Comparison of ENCODE assay signal across 14 cellular contexts in genomic region chr10:25666276-25666675, GRCh38.
"Had no signal": no experiment of that assay in that cellular context is flagged by ENCODE, and none has a peak within 500 bp of the region (broad histone marks: within the 10 kb centered on the region; RNA-seq: fewer than 3 reads in every experiment).

No MANE protein-coding gene starts in this region.

- H3K4me1 Mint-ChIP-seq: neural progenitor cell had no signal

- H3K9me3 Mint-ChIP-seq: neural progenitor cell had no signal

- DNase-seq: activated CD4-positive, alpha-beta T cell treated with anti-CD3 and anti-CD28 coated beads for 1 hour; activated gamma-delta T cell treated with Interleukin-2 at 50 U/mL for 16 hours; cortex of kidney; hippocampal formation; kidney; left lung; mucosa of descending colon; naive B cell; stimulated activated CD4-positive, alpha-beta T cell treated with anti-CD3 and anti-CD28 coated beads, Interleukin-4, amount 100 ng/mL, for 1 hour; SW 1271; T-helper 2 cell; WERI-Rb-1 had no signal

- H3K36me3 Mint-ChIP-seq: activated naive CD4-positive, alpha-beta T cell treated with anti-CD3 and anti-CD28 coated beads, Interleukin-2, amount 50 U/mL, for 72 hours; neural progenitor cell had no signal

- H3K4me3 Mint-ChIP-seq: naive B cell, neural progenitor cell had no signal

- H3K27ac Mint-ChIP-seq: activated naive CD4-positive, alpha-beta T cell treated with anti-CD3 and anti-CD28 coated beads, Interleukin-2, amount 50 U/mL, for 72 hours; naive B cell; neural progenitor cell had no signal
